Comparison of ENCODE assay signal across 8 cellular contexts in the genomic region with DNA sequence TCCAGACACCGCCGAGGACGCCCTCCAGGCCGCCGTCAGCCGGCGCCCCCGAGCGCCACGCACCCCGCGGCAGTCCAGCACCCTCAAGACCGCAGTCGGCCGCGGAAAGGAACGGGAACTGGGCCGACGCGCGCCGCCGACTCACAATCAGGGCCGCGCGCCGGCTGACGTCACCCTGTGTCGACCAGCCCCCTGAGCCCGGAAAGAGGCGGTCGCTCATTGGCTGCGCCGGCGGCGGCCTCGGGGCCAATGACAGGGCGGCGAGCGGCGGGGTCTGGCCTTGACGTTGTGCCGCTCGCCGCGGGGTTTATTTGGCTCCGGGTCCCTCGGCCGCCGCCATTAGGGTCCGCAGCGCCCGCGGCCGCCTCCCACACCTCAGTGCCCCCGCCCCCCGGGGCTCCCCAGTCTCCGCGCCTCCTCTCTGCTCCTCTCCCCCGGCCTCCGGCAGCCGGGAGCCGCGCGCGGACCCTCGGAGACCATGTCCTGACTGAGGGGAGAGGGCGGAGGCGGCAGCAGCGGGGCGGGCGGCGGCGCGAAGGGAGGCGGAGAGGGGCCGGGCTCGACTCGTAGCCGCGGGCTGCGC. TPM values are rescaled to one million over a fixed set of nuclear protein-coding genes. Genes with fewer than 3 reads are reported as not detected.
DNase-seq lines count a peak whose midpoint lies in the region; ATAC-seq and TF ChIP-seq lines count a peak whose summit lies in the region.

No MANE protein-coding gene starts in this region.

- H3K9ac ChIP-seq in iPS-20b (ENCODE audit: low read depth, low read length) (peak overlapping the region; percentile 90), skeletal muscle tissue (ENCODE audit: low read depth in 1 of 3, low read length in 3 of 3) (peak overlapping the region; percentile 97 to 99 (median 98))

- no peak for TF ChIP-seq CTCF in VCaP (conservative IDR thresholded peaks at IDR 0.05)
- no peak for TF ChIP-seq CTCF in breast epithelium (IDR thresholded peaks at IDR 0.05)

- H3K79me2 ChIP-seq in ACC112 (ENCODE audit: control insufficient read depth, insufficient read depth, low read length, unreplicated experiment) = peaks cover 45% of the 10 kb centered on the region

- H3K27ac ChIP-seq in ACC112 (ENCODE audit: low read depth, low read length) (peak overlapping the region; percentile 86), VCaP (peak overlapping the region; percentile 85), breast epithelium (peak overlapping the region; percentile 97 to 99), iPS-20b (ENCODE audit: low read length) (peak overlapping the region; percentile 15), skeletal muscle tissue (ENCODE audit: low read depth, low read length) (peak overlapping the region; percentile 96)

- DNase-seq in NCI-H2171 treated with DMSO at 0.1 percent for 48 hours (lab: John Stamatoyannopoulos, UW) (peak; percentile 84), breast epithelium (ENCODE audit: low spot score in 2 of 2) (peak; percentile 97 to 98)

- peaks cover 31% of the 10 kb centered on the region for H3K4me1 ChIP-seq in ACC112 (ENCODE audit: control insufficient read depth, insufficient read depth, low read length, unreplicated experiment)
- H3K4me1 ChIP-seq in breast epithelium = peaks cover 0 to 4% of the 10 kb centered on the region in 2 donors
- H3K4me1 ChIP-seq in iPS-20b (ENCODE audit: insufficient read depth, low read length) = no peaks in the 10 kb centered on the region
- H3K4me1 ChIP-seq in skeletal muscle tissue (ENCODE audit: control insufficient read depth in 3 of 3, insufficient read depth in 3 of 3, low read length in 3 of 3) = peaks cover 22 to 38% (median 30%) of the 10 kb centered on the region in 3 donors

- ATAC-seq in GM18867 (IDR thresholded peaks at IDR 0.05; ENCODE audit: unreplicated experiment) (peak; percentile 92), HG03097 (IDR thresholded peaks at IDR 0.05; ENCODE audit: low FRiP score, unreplicated experiment) (peak; percentile 94)

- H3K9me3 ChIP-seq in breast epithelium (no peaks in the 10 kb centered on the region), iPS-20b (ENCODE audit: insufficient read depth, low read depth, low read length) (no peaks in the 10 kb centered on the region), skeletal muscle tissue (ENCODE audit: control insufficient read depth in 3 of 3, low read length in 3 of 3) (no peaks in the 10 kb centered on the region)

- intact Hi-C loops in breast epithelium (cut with DNase I; ENCODE audit: low total_unique reads) = no loop called here

- H3K36me3 ChIP-seq in ACC112 (ENCODE audit: insufficient read depth, low read length) (no peaks in the 10 kb centered on the region), breast epithelium (no peaks in the 10 kb centered on the region), iPS-20b (ENCODE audit: insufficient read depth, low read depth, low read length) (no peaks in the 10 kb centered on the region), skeletal muscle tissue (ENCODE audit: control insufficient read depth in 3 of 3, insufficient read depth in 3 of 3, low read length in 3 of 3) (no peaks in the 10 kb centered on the region)

- TF ChIP-seq POLR2A in breast epithelium (IDR thresholded peaks at IDR 0.05) = peak; percentile 84

- peak overlapping the region; percentile 81 for H3K4me3 ChIP-seq in ACC112 (ENCODE audit: low read depth, low read length)
- H3K4me3 ChIP-seq in breast epithelium = peak overlapping the region; percentile 81 to 90 (median 88)
- H3K4me3 ChIP-seq in iPS-20b (ENCODE audit: low read length) = peak overlapping the region; percentile 86
- peak overlapping the region; percentile 84 to 94 (median 93) for H3K4me3 ChIP-seq in skeletal muscle tissue (ENCODE audit: low read length in 3 of 3)

- peak overlapping the region; percentile 90 for H2AFZ ChIP-seq in ACC112 (ENCODE audit: low read length, unreplicated experiment)

- no peaks in the 10 kb centered on the region for H3K27me3 ChIP-seq in ACC112 (ENCODE audit: insufficient read depth, low read length)
- H3K27me3 ChIP-seq in breast epithelium = no peaks in the 10 kb centered on the region
- no peaks in the 10 kb centered on the region for H3K27me3 ChIP-seq in iPS-20b (ENCODE audit: insufficient read depth, low read length)
- H3K27me3 ChIP-seq in skeletal muscle tissue (ENCODE audit: control insufficient read depth in 3 of 3, insufficient read depth in 3 of 3, low read length in 3 of 3) = no peaks in the 10 kb centered on the region

RNA-seq across cellular contexts. Expression of a gene that starts 25.2 kb away (rescaled TPM):
- total RNA-seq in breast epithelium = 10 to 100 TPM; 32.4 to 37.4 (median 35.1) TPM
- 36.5 TPM for total RNA-seq in skeletal muscle tissue

Comparison
In these comparisons a context has a peak if more than half of its experiments do, and no peak if none do; other contexts are left out.
1. Peak in every context shown above with its lines: DNase-seq, ATAC-seq, H3K4me3 ChIP-seq and H3K27ac ChIP-seq.
2. H3K27ac ChIP-seq: peak in every context shown above with its lines; median percentile 98 in breast epithelium; 96 in skeletal muscle tissue; 86 in ACC112; 85 in VCaP; 15 in iPS-20b.